ENCODE assay signal across 29 cellular contexts in the genomic region with DNA sequence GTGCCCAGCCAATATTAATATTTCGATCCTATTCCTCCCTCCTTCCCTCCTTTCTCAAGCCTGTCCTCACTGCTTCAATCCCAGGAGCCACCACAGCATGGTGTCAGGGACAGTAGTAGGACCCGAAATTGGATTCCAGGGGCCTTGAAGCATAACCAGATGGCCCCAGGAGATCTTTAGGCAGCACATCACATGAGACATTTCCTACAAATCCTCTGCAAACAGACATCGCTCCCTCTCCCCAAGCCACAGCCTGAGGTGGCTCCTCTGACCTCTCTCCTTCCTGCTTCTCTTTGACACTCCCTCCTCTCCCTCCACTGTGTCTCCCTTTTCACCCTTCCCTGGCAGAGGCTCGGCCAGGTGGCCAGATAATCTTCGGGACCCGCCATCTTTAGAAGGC.
A peak's percentile ranks its signal among the peaks of the same experiment; 100 is the strongest.
DNase-seq lines count a peak whose midpoint lies in the region; ATAC-seq and TF ChIP-seq lines count a peak whose summit lies in the region.
"Had no signal": no experiment of that assay in that cellular context is flagged by ENCODE, and none has a peak within 500 bp of the region (broad histone marks: within the 10 kb centered on the region; RNA-seq: fewer than 3 reads in every experiment).

No MANE protein-coding gene starts in this region.

- peak overlapping the region; percentile 82 for H4K8ac ChIP-seq in mesenchymal stem cell (ENCODE audit: low read length)

- no peak overlapping the region for H2BK5ac ChIP-seq in mesenchymal stem cell (ENCODE audit: low read depth, low read length, poor library complexity, severe bottlenecking)

- POLR2A ChIA-PET in CD4-positive, alpha-beta memory T cell (lab: Charles Lee; ENCODE audit: partially characterized antibody), result no interaction called here
- POLR2A ChIA-PET in RWPE1 (lab: Yijun Ruan, JAX; ENCODE audit: low non-redundant PET), result no interaction called here

- H3K27me3 Mint-ChIP-seq in CD4-positive, alpha-beta memory T cell, result peaks cover 0 to 10% of the 10 kb centered on the region in 2 donors
- no peaks in the 10 kb centered on the region; the same call in 1 of the 2 replicates for H3K27me3 Mint-ChIP-seq in HFFc6 (ENCODE audit: insufficient read depth)
- H3K27me3 Mint-ChIP-seq in activated naive CD8-positive, alpha-beta T cell treated with anti-CD3 and anti-CD28 coated beads, Interleukin-2, amount 50 U/mL, for 24 hours, result peaks cover 8% of the 10 kb centered on the region
- H3K27me3 Mint-ChIP-seq: activated CD4-positive, alpha-beta T cell treated with anti-CD3 and anti-CD28 coated beads, Interleukin-2, amount 10 ng/mL, durations not matched to agents 24 days and 14 days had no signal

- intact Hi-C loops in CD4-positive, alpha-beta memory T cell (cut with micrococcal nuclease), result no loop called here

- no peak for ATAC-seq in activated naive CD8-positive, alpha-beta T cell treated with anti-CD3 and anti-CD28 coated beads, Interleukin-2, amount 50 U/mL, for 24 hours
- ATAC-seq: activated CD8-positive, alpha-beta memory T cell treated with anti-CD3 and anti-CD28 coated beads, Interleukin-2, amount 10 ng/mL, durations not matched to agents 7 days and 5 days; activated T-cell treated with anti-CD3 and anti-CD28 coated beads, Interleukin-2, amount 50 U/mL, for 4 hours; gastroesophageal sphincter; mucosa of descending colon; pancreas; PC-3; stimulated activated naive B cell treated with anti-CD40 and anti-IgM and Interleukin-4, amounts not matched to agents 10 μg/mL and 1 μg/mL and 100 μg/mL, for 72 hours; upper lobe of right lung had no signal

- no peak overlapping the region for H3K4me3 ChIP-seq in CD4-positive, alpha-beta memory T cell (ENCODE audit: low read length in 2 of 2)
- no peak overlapping the region for H3K4me3 ChIP-seq in mesenchymal stem cell (ENCODE audit: insufficient read depth in 1 of 2, low read depth in 1 of 2, low read length in 2 of 2)
- H3K4me3 ChIP-seq: gastroesophageal sphincter, GM23248, hepatocyte, mucosa of descending colon, pancreas, skin epidermis, upper lobe of right lung had no signal

- peaks cover 14% of the 10 kb centered on the region for H3K4me1 ChIP-seq in CD4-positive, alpha-beta memory T cell (ENCODE audit: insufficient read depth, low read length)
- H3K4me1 ChIP-seq in mesenchymal stem cell (ENCODE audit: control insufficient read depth, insufficient read depth, low read depth, low read length), result peaks cover 18% of the 10 kb centered on the region
- H3K4me1 ChIP-seq: pancreas had no signal

- H3K23ac ChIP-seq in mesenchymal stem cell (ENCODE audit: low read length in 2 of 2), result no peak overlapping the region

- CTCF ChIA-PET in CD4-positive, alpha-beta memory T cell (lab: Charles Lee; ENCODE audit: partially characterized antibody), result no interaction called here
- CTCF ChIA-PET in RWPE1 (lab: Yijun Ruan, JAX), result no interaction called here

- H2BK15ac ChIP-seq in mesenchymal stem cell (ENCODE audit: low read depth, poor library complexity, severe bottlenecking), result no peak overlapping the region

- H3K9ac ChIP-seq in mesenchymal stem cell (ENCODE audit: low read length), result no peak overlapping the region
- H3K9ac ChIP-seq: GM23248 had no signal

- peaks cover 8 to 16% (median 12%) of the 10 kb centered on the region in 4 donors for H3K4me1 Mint-ChIP-seq in CD4-positive, alpha-beta memory T cell
- H3K4me1 Mint-ChIP-seq in HFFc6 (ENCODE audit: low read depth), result peaks cover 35% of the 10 kb centered on the region
- peaks cover 44% of the 10 kb centered on the region for H3K4me1 Mint-ChIP-seq in activated naive CD8-positive, alpha-beta T cell treated with anti-CD3 and anti-CD28 coated beads, Interleukin-2, amount 50 U/mL, for 24 hours

- no peak overlapping the region for H3K14ac ChIP-seq in mesenchymal stem cell (ENCODE audit: low read length in 2 of 2)

- H2BK12ac ChIP-seq in mesenchymal stem cell (ENCODE audit: low read length in 2 of 2), result no peak overlapping the region

- H3K27me3 ChIP-seq in CD4-positive, alpha-beta memory T cell (ENCODE audit: insufficient read depth, low read length), result no peaks in the 10 kb centered on the region
- no peaks in the 10 kb centered on the region for H3K27me3 ChIP-seq in mesenchymal stem cell (ENCODE audit: control insufficient read depth in 1 of 2, insufficient read depth in 1 of 2, low read length in 2 of 2)
- H3K27me3 ChIP-seq: gastroesophageal sphincter, pancreas, upper lobe of right lung had no signal

- H3K36me3 Mint-ChIP-seq in CD4-positive, alpha-beta memory T cell, result no peaks in the 10 kb centered on the region
- H3K36me3 Mint-ChIP-seq in HFFc6 (ENCODE audit: low read depth), result peaks cover 4% of the 10 kb centered on the region; the same call in 1 of the 2 replicates
- H3K36me3 Mint-ChIP-seq in activated naive CD8-positive, alpha-beta T cell treated with anti-CD3 and anti-CD28 coated beads, Interleukin-2, amount 50 U/mL, for 24 hours (ENCODE audit: low read depth), result peaks cover 10% of the 10 kb centered on the region
- H3K36me3 Mint-ChIP-seq: activated CD8-positive, alpha-beta memory T cell treated with anti-CD3 and anti-CD28 coated beads, Interleukin-2, amount 10 ng/mL, durations not matched to agents 7 days and 5 days; CD4-positive, CD25-positive, alpha-beta regulatory T cell had no signal

- H4K91ac ChIP-seq in mesenchymal stem cell (ENCODE audit: low read length), result no peak overlapping the region

- no peak overlapping the region for H3K18ac ChIP-seq in mesenchymal stem cell (ENCODE audit: low read depth in 1 of 2, low read length in 2 of 2)

- no peak overlapping the region for H2AFZ ChIP-seq in mesenchymal stem cell (ENCODE audit: low read depth, low read length)
- H2AFZ ChIP-seq: GM23248, hepatocyte had no signal

- no peak for DNase-seq in CD4-positive, alpha-beta memory T cell
- DNase-seq in HFFc6 (no peak), mesenchymal stem cell (no peak), RWPE1 (ENCODE audit: low spot score) (no peak), NCI-H2196 treated with DMSO at 0.1 percent for 48 hours (lab: John Stamatoyannopoulos, UW; ENCODE audit: unreplicated experiment) (no peak), NCI-H2029 treated with DMSO at 0.1 percent for 48 hours (lab: John Stamatoyannopoulos, UW) (no peak)
- DNase-seq in activated naive CD8-positive, alpha-beta T cell treated with anti-CD3 and anti-CD28 coated beads, Interleukin-2, amount 50 U/mL, for 24 hours, result no peak
- DNase-seq: activated CD4-positive, alpha-beta T cell treated with anti-CD3 and anti-CD28 coated beads, Interleukin-2, amount 10 ng/mL, durations not matched to agents 24 days and 14 days; activated CD8-positive, alpha-beta memory T cell treated with anti-CD3 and anti-CD28 coated beads, Interleukin-2, amount 10 ng/mL, durations not matched to agents 7 days and 5 days; activated T-cell treated with anti-CD3 and anti-CD28 coated beads, Interleukin-2, amount 50 U/mL, for 4 hours; CD4-positive, CD25-positive, alpha-beta regulatory T cell; GM23248; KBM-7; mucosa of descending colon; NCI-H1105; NCI-H187; NCI-H2171 treated with DMSO at 0.1 percent for 48 hours; NCI-H526; pancreas; PC-3; retina; Right ventricle myocardium superior; stimulated activated naive B cell treated with anti-CD40 and anti-IgM and Interleukin-4, amounts not matched to agents 10 μg/mL and 1 μg/mL and 100 μg/mL, for 72 hours; T-helper 9 cell; upper lobe of right lung had no signal

- H2AK5ac ChIP-seq in mesenchymal stem cell (ENCODE audit: low read length, severe bottlenecking), result no peak overlapping the region

- 76% methylated on average over 6 of the region's 6 CpGs for WGBS in mesenchymal stem cell

- no peak overlapping the region for H2BK120ac ChIP-seq in mesenchymal stem cell (ENCODE audit: low read depth, low read length)

- peak overlapping the region in 4 of 7 donors; percentile 48 to 88 (median 64) for H3K27ac Mint-ChIP-seq in CD4-positive, alpha-beta memory T cell
- peak overlapping the region; percentile 17; the same call in 1 of the 2 replicates for H3K27ac Mint-ChIP-seq in HFFc6
- peak overlapping the region; percentile 9 for H3K27ac Mint-ChIP-seq in activated naive CD8-positive, alpha-beta T cell treated with anti-CD3 and anti-CD28 coated beads, Interleukin-2, amount 50 U/mL, for 24 hours
- H3K27ac Mint-ChIP-seq: activated CD4-positive, alpha-beta T cell treated with anti-CD3 and anti-CD28 coated beads, Interleukin-2, amount 10 ng/mL, durations not matched to agents 24 days and 14 days; activated CD8-positive, alpha-beta memory T cell treated with anti-CD3 and anti-CD28 coated beads, Interleukin-2, amount 10 ng/mL, durations not matched to agents 7 days and 5 days; stimulated activated naive B cell treated with anti-CD40 and anti-IgM and Interleukin-4, amounts not matched to agents 10 μg/mL and 1 μg/mL and 100 μg/mL, for 72 hours had no signal

- peaks cover 7% of the 10 kb centered on the region for H3K79me1 ChIP-seq in mesenchymal stem cell (replicated peaks; ENCODE audit: low read length, poor library complexity, severe bottlenecking)

- H3K4me3 Mint-ChIP-seq in CD4-positive, alpha-beta memory T cell, result no peak overlapping the region
- no peak overlapping the region for H3K4me3 Mint-ChIP-seq in HFFc6
- no peak overlapping the region for H3K4me3 Mint-ChIP-seq in activated naive CD8-positive, alpha-beta T cell treated with anti-CD3 and anti-CD28 coated beads, Interleukin-2, amount 50 U/mL, for 24 hours
- H3K4me3 Mint-ChIP-seq: activated CD4-positive, alpha-beta T cell treated with anti-CD3 and anti-CD28 coated beads, Interleukin-2, amount 10 ng/mL, durations not matched to agents 24 days and 14 days; activated CD8-positive, alpha-beta memory T cell treated with anti-CD3 and anti-CD28 coated beads, Interleukin-2, amount 10 ng/mL, durations not matched to agents 7 days and 5 days; activated T-cell treated with anti-CD3 and anti-CD28 coated beads, Interleukin-2, amount 50 U/mL, for 4 hours; stimulated activated naive B cell treated with anti-CD40 and anti-IgM and Interleukin-4, amounts not matched to agents 10 μg/mL and 1 μg/mL and 100 μg/mL, for 72 hours had no signal

- TF ChIP-seq CTCF in HFFc6 (IDR thresholded peaks at IDR 0.05) (no peak), RWPE1 (conservative IDR thresholded peaks at IDR 0.05; ENCODE audit: low read depth) (no peak)

- no peak overlapping the region for H3K4me2 ChIP-seq in mesenchymal stem cell (ENCODE audit: low read length, poor library complexity, severe bottlenecking)
- H3K4me2 ChIP-seq: hepatocyte had no signal

- H3K36me3 ChIP-seq in CD4-positive, alpha-beta memory T cell (ENCODE audit: insufficient read depth, low read length), result no peaks in the 10 kb centered on the region
- H3K36me3 ChIP-seq in mesenchymal stem cell (ENCODE audit: control insufficient read depth in 1 of 2, insufficient read depth in 2 of 2, low read depth in 1 of 2, low read length in 2 of 2), result peaks cover 2 to 47% of the 10 kb centered on the region in 2 experiments
- H3K36me3 ChIP-seq: pancreas, upper lobe of right lung had no signal

- H3K9me3 Mint-ChIP-seq in CD4-positive, alpha-beta memory T cell, result no peaks in the 10 kb centered on the region
- H3K9me3 Mint-ChIP-seq in HFFc6, result no peaks in the 10 kb centered on the region
- H3K9me3 Mint-ChIP-seq in activated naive CD8-positive, alpha-beta T cell treated with anti-CD3 and anti-CD28 coated beads, Interleukin-2, amount 50 U/mL, for 24 hours, result no peaks in the 10 kb centered on the region
- H3K9me3 Mint-ChIP-seq: activated CD4-positive, alpha-beta T cell treated with anti-CD3 and anti-CD28 coated beads, Interleukin-2, amount 10 ng/mL, durations not matched to agents 24 days and 14 days; activated T-cell treated with anti-CD3 and anti-CD28 coated beads, Interleukin-2, amount 50 U/mL, for 4 hours; CD4-positive, CD25-positive, alpha-beta regulatory T cell; stimulated activated naive B cell treated with anti-CD40 and anti-IgM and Interleukin-4, amounts not matched to agents 10 μg/mL and 1 μg/mL and 100 μg/mL, for 72 hours had no signal

- no peaks in the 10 kb centered on the region for H3K9me3 ChIP-seq in CD4-positive, alpha-beta memory T cell (ENCODE audit: control insufficient read depth in 1 of 2, low read length in 2 of 2)
- H3K9me3 ChIP-seq in mesenchymal stem cell (ENCODE audit: control insufficient read depth, low read length), result no peaks in the 10 kb centered on the region
- H3K9me3 ChIP-seq: gastroesophageal sphincter, mucosa of descending colon, pancreas, upper lobe of right lung had no signal

- H3K27ac ChIP-seq in CD4-positive, alpha-beta memory T cell (ENCODE audit: low read depth, low read length), result no peak overlapping the region
- H3K27ac ChIP-seq in mesenchymal stem cell (ENCODE audit: low read length, poor library complexity, severe bottlenecking), result no peak overlapping the region
- no peak overlapping the region for H3K27ac ChIP-seq in RWPE1
- H3K27ac ChIP-seq: gastroesophageal sphincter, GM23248, hepatocyte, pancreas, upper lobe of right lung, VCaP had no signal

- H3K4ac ChIP-seq in mesenchymal stem cell (ENCODE audit: low read depth in 1 of 2, low read length in 2 of 2), result no peak overlapping the region

Comparison
In these comparisons a context has a peak if more than half of its experiments do, and no peak if none do; other contexts are left out.
1. H3K27ac Mint-ChIP-seq: peak in every context shown above with its lines; median percentile 64 in CD4-positive, alpha-beta memory T cell; 17 in HFFc6; 9 in activated naive CD8-positive, alpha-beta T cell treated with anti-CD3 and anti-CD28 coated beads, Interleukin-2, amount 50 U/mL, for 24 hours.